ENCODE assay signal across 36 cellular contexts in the genomic region with DNA sequence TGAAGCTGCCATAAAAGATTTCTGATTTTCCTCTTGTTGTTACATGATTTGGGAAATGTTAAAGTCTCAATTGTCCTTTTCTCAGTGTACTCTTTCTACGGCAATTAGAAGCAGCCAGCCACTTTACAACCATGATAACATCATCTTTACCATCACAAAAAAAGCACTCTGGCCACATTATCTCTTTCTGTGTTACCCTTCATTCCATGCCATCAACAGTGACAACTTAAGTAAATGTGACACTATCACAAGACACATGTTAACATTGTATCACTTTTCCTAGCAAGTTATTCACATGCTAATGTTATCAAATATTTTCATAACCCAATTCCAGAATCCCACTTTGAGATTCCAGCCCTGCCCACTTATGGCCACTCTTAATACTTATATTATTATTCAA.
"Had no signal": no experiment of that assay in that cellular context is flagged by ENCODE, and none has a peak within 500 bp of the region (broad histone marks: within the 10 kb centered on the region; RNA-seq: fewer than 3 reads in every experiment).

No MANE protein-coding gene starts in this region.

- H3K4me3 ChIP-seq: adrenal gland, cardiac muscle cell had no signal

- H3K36me3 ChIP-seq: adrenal gland, cardiac muscle cell had no signal

- H3K4me1 Mint-ChIP-seq: activated B cell treated with CpG ODN at 0.5 μM for 24 hours; activated CD4-positive, alpha-beta T cell treated with anti-CD3 and anti-CD28 coated beads, Interleukin-2, amount 10 ng/mL, durations not matched to agents 24 days and 14 days; activated naive CD8-positive, alpha-beta T cell treated with anti-CD3 and anti-CD28 coated beads for 36 hours; activated T-helper 17 cell treated with anti-CD3 and anti-CD28 coated beads, Interleukin-2, amount 50 U/mL, for 72 hours; brain; central memory CD8-positive, alpha-beta T cell had no signal

- H3K9me3 Mint-ChIP-seq: activated B cell treated with CpG ODN at 0.5 μM for 24 hours; activated CD4-positive, alpha-beta memory T cell treated with anti-CD3 and anti-CD28 coated beads for 36 hours; activated CD4-positive, alpha-beta T cell treated with anti-CD3 and anti-CD28 coated beads, Interleukin-2, amount 10 ng/mL, durations not matched to agents 24 days and 14 days; activated CD8-positive, alpha-beta T cell treated with anti-CD3 and anti-CD28 coated beads for 36 hours; activated naive CD4-positive, alpha-beta T cell treated with anti-CD3 and anti-CD28 coated beads for 36 hours; activated naive CD4-positive, alpha-beta T cell treated with anti-CD3 and anti-CD28 coated beads, Interleukin-2, amount 50 U/mL, for 72 hours; activated naive CD8-positive, alpha-beta T cell treated with anti-CD3 and anti-CD28 coated beads for 36 hours; activated T-cell treated with anti-CD3 and anti-CD28 coated beads, Interleukin-2, amount 50 U/mL, for 4 hours; activated T-cell treated with anti-CD3 and anti-CD28 coated beads, Interleukin-2, amount 50 U/mL, for 72 hours; activated T-helper 1 cell treated with anti-CD3 and anti-CD28 coated beads, Interleukin-12 subunit alpha, Interleukin-12 subunit beta, Interleukin-2, Interleukin-4 antibody, amounts not matched to agents 30 ng/mL and 10 ng/mL and 1 ng/mL, durations not matched to agents 14 hours and 24 hours and 36 hours; activated T-helper 17 cell treated with anti-CD3 and anti-CD28 coated beads, Interleukin-2, amount 50 U/mL, for 72 hours; brain; T-helper 1 cell treated with Interleukin-12 subunit alpha and Interleukin-12 subunit beta and Interleukin-4 antibody, amounts not matched to agents 30 μg/mL and 1 μg/mL, for 36 hours; T-helper 2 cell treated with Interferon-gamma antibody and Interleukin-4, amounts not matched to agents 5 μg/mL and 100 μg/mL, for 36 hours had no signal

- H3K4me1 ChIP-seq: adrenal gland had no signal

- H3K27ac ChIP-seq: adrenal gland, cardiac muscle cell, VCaP had no signal

- H3K36me3 Mint-ChIP-seq: activated CD4-positive, alpha-beta memory T cell treated with anti-CD3 and anti-CD28 coated beads for 36 hours; activated naive CD4-positive, alpha-beta T cell treated with anti-CD3 and anti-CD28 coated beads, Interleukin-2, amount 50 U/mL, for 72 hours; activated naive CD8-positive, alpha-beta T cell treated with anti-CD3 and anti-CD28 coated beads for 36 hours; brain had no signal

- DNase-seq: activated B cell treated with CpG ODN at 0.5 μM for 24 hours; activated CD4-positive, alpha-beta memory T cell treated with anti-CD3 and anti-CD28 coated beads for 36 hours; activated CD4-positive, alpha-beta T cell treated with anti-CD3 and anti-CD28 coated beads for 4 hours; activated CD4-positive, alpha-beta T cell treated with anti-CD3 and anti-CD28 coated beads, Interleukin-2, amount 10 ng/mL, durations not matched to agents 24 days and 14 days; activated CD4-positive, alpha-beta T cell treated with anti-CD3 and anti-CD28 coated beads, Interleukin-2, amount 50 U/mL, for 1 hour; activated CD4-positive, alpha-beta T cell treated with anti-CD3 and anti-CD28 coated beads, Interleukin-2, amount 50 U/mL, for 4 hours; activated CD4-positive, CD25-positive, alpha-beta regulatory T cell treated with anti-CD3 and anti-CD28 coated beads, Interleukin-2, amount 50 U/mL, for 72 hours; activated CD8-positive, alpha-beta memory T cell treated with anti-CD3 and anti-CD28 coated beads, Interleukin-2, amount 50 U/mL, for 4 hours; activated CD8-positive, alpha-beta T cell treated with anti-CD3 and anti-CD28 coated beads for 36 hours; activated effector memory CD4-positive, alpha-beta T cell treated with anti-CD3 and anti-CD28 coated beads, Interleukin-2, amount 50 U/mL, for 16 hours; activated gamma-delta T cell treated with Interleukin-2 at 50 U/mL for 16 hours; activated naive CD4-positive, alpha-beta T cell; activated naive CD4-positive, alpha-beta T cell treated with anti-CD3 and anti-CD28 coated beads for 36 hours; activated naive CD4-positive, alpha-beta T cell treated with anti-CD3 and anti-CD28 coated beads, Interleukin-2, amount 50 U/mL, for 16 hours; activated naive CD8-positive, alpha-beta T cell treated with anti-CD3 and anti-CD28 coated beads for 36 hours; activated T-cell treated with anti-CD3 and anti-CD28 coated beads for 4 hours; activated T-cell treated with anti-CD3 and anti-CD28 coated beads, Interleukin-2, amount 50 U/mL, for 1 hour; activated T-cell treated with anti-CD3 and anti-CD28 coated beads, Interleukin-2, amount 50 U/mL, for 4 hours; activated T-cell treated with anti-CD3 and anti-CD28 coated beads, Interleukin-2, amount 50 U/mL, for 72 hours; adrenal gland; amniotic stem cell; aorta; caudate nucleus; cerebellar nuclear complex; T-helper 1 cell; T-helper 2 cell; T-helper 9 cell had no signal

- H3K4me3 Mint-ChIP-seq: activated B cell treated with CpG ODN at 0.5 μM for 24 hours; activated CD4-positive, alpha-beta memory T cell treated with anti-CD3 and anti-CD28 coated beads for 36 hours; activated CD4-positive, alpha-beta T cell treated with anti-CD3 and anti-CD28 coated beads, Interleukin-2, amount 10 ng/mL, durations not matched to agents 24 days and 14 days; activated CD8-positive, alpha-beta T cell treated with anti-CD3 and anti-CD28 coated beads for 36 hours; activated naive CD4-positive, alpha-beta T cell treated with anti-CD3 and anti-CD28 coated beads for 36 hours; activated naive CD8-positive, alpha-beta T cell treated with anti-CD3 and anti-CD28 coated beads for 36 hours; activated T-cell treated with anti-CD3 and anti-CD28 coated beads, Interleukin-2, amount 50 U/mL, for 4 hours; activated T-cell treated with anti-CD3 and anti-CD28 coated beads, Interleukin-2, amount 50 U/mL, for 72 hours; activated T-helper 1 cell treated with anti-CD3 and anti-CD28 coated beads, Interleukin-12 subunit alpha, Interleukin-12 subunit beta, Interleukin-2, Interleukin-4 antibody, amounts not matched to agents 30 ng/mL and 10 ng/mL and 1 ng/mL, durations not matched to agents 14 hours and 24 hours and 36 hours; activated T-helper 17 cell treated with anti-CD3 and anti-CD28 coated beads, Interleukin-2, amount 50 U/mL, for 72 hours; brain; central memory CD8-positive, alpha-beta T cell; T-helper 1 cell treated with Interleukin-12 subunit alpha and Interleukin-12 subunit beta and Interleukin-4 antibody, amounts not matched to agents 30 μg/mL and 1 μg/mL, for 36 hours; T-helper 2 cell treated with Interferon-gamma antibody and Interleukin-4, amounts not matched to agents 5 μg/mL and 100 μg/mL, for 36 hours had no signal

- ATAC-seq: activated CD8-positive, alpha-beta T cell treated with anti-CD3 and anti-CD28 coated beads for 36 hours; activated naive CD4-positive, alpha-beta T cell treated with anti-CD3 and anti-CD28 coated beads, Interleukin-2, amount 50 U/mL, for 72 hours; activated T-cell treated with anti-CD3 and anti-CD28 coated beads, Interleukin-2, amount 50 U/mL, for 4 hours; activated T-cell treated with anti-CD3 and anti-CD28 coated beads, Interleukin-2, amount 50 U/mL, for 72 hours; activated T-helper 17 cell treated with anti-CD3 and anti-CD28 coated beads, Interleukin-2, amount 50 U/mL, for 72 hours had no signal

- H3K27ac Mint-ChIP-seq: activated B cell treated with CpG ODN at 0.5 μM for 24 hours; activated CD4-positive, alpha-beta memory T cell treated with anti-CD3 and anti-CD28 coated beads for 36 hours; activated CD4-positive, alpha-beta T cell treated with anti-CD3 and anti-CD28 coated beads, Interleukin-2, amount 10 ng/mL, durations not matched to agents 24 days and 14 days; activated CD8-positive, alpha-beta T cell treated with anti-CD3 and anti-CD28 coated beads for 36 hours; activated naive CD4-positive, alpha-beta T cell treated with anti-CD3 and anti-CD28 coated beads for 36 hours; activated naive CD4-positive, alpha-beta T cell treated with anti-CD3 and anti-CD28 coated beads, Interleukin-2, amount 50 U/mL, for 72 hours; activated naive CD8-positive, alpha-beta T cell treated with anti-CD3 and anti-CD28 coated beads for 36 hours; activated T-cell treated with anti-CD3 and anti-CD28 coated beads, Interleukin-2, amount 50 U/mL, for 72 hours; activated T-helper 1 cell treated with anti-CD3 and anti-CD28 coated beads, Interleukin-12 subunit alpha, Interleukin-12 subunit beta, Interleukin-2, Interleukin-4 antibody, amounts not matched to agents 30 ng/mL and 10 ng/mL and 1 ng/mL, durations not matched to agents 14 hours and 24 hours and 36 hours; activated T-helper 17 cell treated with anti-CD3 and anti-CD28 coated beads, Interleukin-2, amount 50 U/mL, for 72 hours; brain; T-helper 1 cell treated with Interleukin-12 subunit alpha and Interleukin-12 subunit beta and Interleukin-4 antibody, amounts not matched to agents 30 μg/mL and 1 μg/mL, for 36 hours; T-helper 2 cell treated with Interferon-gamma antibody and Interleukin-4, amounts not matched to agents 5 μg/mL and 100 μg/mL, for 36 hours had no signal

- H3K27me3 ChIP-seq: adrenal gland, cardiac muscle cell had no signal

- H3K9me3 ChIP-seq: adrenal gland had no signal

- H3K27me3 Mint-ChIP-seq: activated B cell treated with CpG ODN at 0.5 μM for 24 hours; activated CD4-positive, alpha-beta T cell treated with anti-CD3 and anti-CD28 coated beads, Interleukin-2, amount 10 ng/mL, durations not matched to agents 24 days and 14 days; activated naive CD8-positive, alpha-beta T cell treated with anti-CD3 and anti-CD28 coated beads for 36 hours; brain; central memory CD8-positive, alpha-beta T cell had no signal
